Comparison of ENCODE assay signal across 13 cellular contexts in genomic region chr22:38308791-38309498, GRCh38. TPM values are rescaled to one million over a fixed set of nuclear protein-coding genes. Genes with fewer than 3 reads are reported as not detected.
DNase-seq lines count a peak whose midpoint lies in the region; ATAC-seq, FAIRE-seq and TF ChIP-seq lines count a peak whose summit lies in the region.
"Had no signal": no experiment of that assay in that cellular context is flagged by ENCODE, and none has a peak within 500 bp of the region (broad histone marks: within the 10 kb centered on the region; RNA-seq: fewer than 3 reads in every experiment).

No MANE protein-coding gene starts in this region.

- no peak overlapping the region for H3K9ac ChIP-seq in astrocyte (ENCODE audit: low read length)

- peaks cover 100% of the 10 kb centered on the region for H4K20me1 ChIP-seq in astrocyte (ENCODE audit: insufficient read depth, low read length)

- intact Hi-C loops in tibial artery (cut with DNase I; ENCODE audit: low total_unique reads) = loop anchor here (5.0 kb wide), 1 partner anchor 37 kb away; the partner anchor contains the start of gene TMEM184B

- no peak overlapping the region for H3K4me3 ChIP-seq in astrocyte (ENCODE audit: insufficient read depth, low read depth, low read length)
- H3K4me3 ChIP-seq in tibial artery = no peak overlapping the region

- H3K27ac Mint-ChIP-seq in activated naive CD4-positive, alpha-beta T cell treated with anti-CD3 and anti-CD28 coated beads, Interleukin-2, amount 10 ng/mL, durations not matched to agents 7 days and 5 days = peak overlapping the region; percentile 50
- peak overlapping the region; percentile 90 for H3K27ac Mint-ChIP-seq in astrocyte (ENCODE audit: unreplicated experiment)
- H3K27ac Mint-ChIP-seq in memory B cell = peak overlapping the region; percentile 13

- DNase-seq in activated naive CD4-positive, alpha-beta T cell treated with anti-CD3 and anti-CD28 coated beads, Interleukin-2, amount 10 ng/mL, durations not matched to agents 7 days and 5 days = no peak
- no peak for DNase-seq in activated naive CD4-positive, alpha-beta T cell treated with anti-CD3 and anti-CD28 coated beads, Interleukin-2, amount 50 U/mL, for 16 hours
- DNase-seq in astrocyte (ENCODE audit: low read depth) = no peak
- DNase-seq in memory B cell (ENCODE audit: low spot score in 2 of 2) = no peak
- DNase-seq in tibial artery = no peak
- no peak for DNase-seq in NCI-H1694 (lab: John Stamatoyannopoulos, UW)
- DNase-seq in middle frontal gyrus (ENCODE audit: extremely low spot score, low spot score) = no peak
- DNase-seq: central memory CD4-positive, alpha-beta T cell; Kasumi-1; kidney glomerular epithelial cell; occipital lobe; stimulated activated CD4-positive, alpha-beta T cell treated with anti-CD3 and anti-CD28 coated beads, Interleukin-1b, Interleukin-23, amount 100 ng/mL, for 48 hours had no signal

- FAIRE-seq in astrocyte (lab: Jason Lieb, UNC) = no peak

- H3K9me3 Mint-ChIP-seq in activated naive CD4-positive, alpha-beta T cell treated with anti-CD3 and anti-CD28 coated beads, Interleukin-2, amount 10 ng/mL, durations not matched to agents 7 days and 5 days = no peaks in the 10 kb centered on the region
- H3K9me3 Mint-ChIP-seq in astrocyte (ENCODE audit: unreplicated experiment) (no peaks in the 10 kb centered on the region), memory B cell (no peaks in the 10 kb centered on the region)

- H3K36me3 Mint-ChIP-seq in activated naive CD4-positive, alpha-beta T cell treated with anti-CD3 and anti-CD28 coated beads, Interleukin-2, amount 10 ng/mL, durations not matched to agents 7 days and 5 days = peaks cover 24% of the 10 kb centered on the region
- H3K36me3 Mint-ChIP-seq in astrocyte (ENCODE audit: low read depth, unreplicated experiment) (peaks cover 20% of the 10 kb centered on the region), memory B cell (peaks cover 2% of the 10 kb centered on the region)

- ATAC-seq in memory B cell (ENCODE audit: low read depth) = no peak
- ATAC-seq in GM19452 (IDR thresholded peaks at IDR 0.05; ENCODE audit: unreplicated experiment) = no peak

- CTCF ChIA-PET in activated naive CD4-positive, alpha-beta T cell treated with anti-CD3 and anti-CD28 coated beads, Interleukin-2, amount 10 ng/mL, durations not matched to agents 7 days and 5 days (lab: Charles Lee) = no interaction called here

- TF ChIP-seq CTCF in astrocyte (IDR thresholded peaks at IDR 0.05; ENCODE audit: insufficient read depth, low read depth, low read length) = no peak
- TF ChIP-seq CTCF in tibial artery (IDR thresholded peaks at IDR 0.05) = no peak

- peaks cover 55% of the 10 kb centered on the region for H3K4me1 Mint-ChIP-seq in activated naive CD4-positive, alpha-beta T cell treated with anti-CD3 and anti-CD28 coated beads, Interleukin-2, amount 10 ng/mL, durations not matched to agents 7 days and 5 days
- peaks cover 52% of the 10 kb centered on the region for H3K4me1 Mint-ChIP-seq in astrocyte (ENCODE audit: low read depth, unreplicated experiment)
- peaks cover 51% of the 10 kb centered on the region for H3K4me1 Mint-ChIP-seq in memory B cell

- H3K36me3 ChIP-seq in astrocyte (ENCODE audit: insufficient read depth, low read length) (peaks cover 26% of the 10 kb centered on the region), tibial artery (peaks cover 0 to 44% (median 0%) of the 10 kb centered on the region in 3 donors)

- no peak overlapping the region for H2AFZ ChIP-seq in astrocyte (ENCODE audit: low read depth, low read length)

- no peaks in the 10 kb centered on the region for H3K9me3 ChIP-seq in astrocyte (ENCODE audit: insufficient read depth, low read depth, low read length)
- H3K9me3 ChIP-seq in tibial artery = no peaks in the 10 kb centered on the region

- peaks cover 99% of the 10 kb centered on the region for H3K79me2 ChIP-seq in astrocyte (ENCODE audit: insufficient read depth, low read length)

- no peak overlapping the region for H3K4me3 Mint-ChIP-seq in activated naive CD4-positive, alpha-beta T cell treated with anti-CD3 and anti-CD28 coated beads, Interleukin-2, amount 10 ng/mL, durations not matched to agents 7 days and 5 days
- H3K4me3 Mint-ChIP-seq in astrocyte (ENCODE audit: unreplicated experiment) = peak overlapping the region; percentile 45
- no peak overlapping the region for H3K4me3 Mint-ChIP-seq in memory B cell

- no peaks in the 10 kb centered on the region for H3K27me3 Mint-ChIP-seq in activated naive CD4-positive, alpha-beta T cell treated with anti-CD3 and anti-CD28 coated beads, Interleukin-2, amount 10 ng/mL, durations not matched to agents 7 days and 5 days
- H3K27me3 Mint-ChIP-seq in astrocyte (ENCODE audit: low read depth, unreplicated experiment) (no peaks in the 10 kb centered on the region), memory B cell (no peaks in the 10 kb centered on the region)

- no peak overlapping the region for H3K4me2 ChIP-seq in astrocyte (ENCODE audit: low read length)

- H3K27me3 ChIP-seq in astrocyte (ENCODE audit: insufficient read depth, low read length) (no peaks in the 10 kb centered on the region), tibial artery (no peaks in the 10 kb centered on the region)

- H3K4me1 ChIP-seq in astrocyte (ENCODE audit: insufficient read depth, low read length) = peaks cover 60% of the 10 kb centered on the region
- H3K4me1 ChIP-seq in tibial artery = peaks cover 4 to 96% (median 73%) of the 10 kb centered on the region in 4 donors

- H3K27ac ChIP-seq in astrocyte (ENCODE audit: low read depth, low read length) = no peak overlapping the region
- H3K27ac ChIP-seq in tibial artery = peak overlapping the region; percentile 98 to 100

RNA-seq across cellular contexts. Expression of gene CSNK1E, which starts 8.3 kb away (rescaled TPM):
- 157 and 171 TPM in 2 replicates for total RNA-seq in astrocyte

RNA-seq across cellular contexts. Expression of gene TMEM184B, which starts 36.1 kb away (rescaled TPM):
- 109 and 114 TPM in 2 replicates for total RNA-seq in astrocyte

Comparison
In these comparisons a context has a peak if more than half of its experiments do, and no peak if none do; other contexts are left out.
1. H3K27ac Mint-ChIP-seq: peak in every context shown above with its lines; median percentile 90 in astrocyte; 50 in activated naive CD4-positive, alpha-beta T cell treated with anti-CD3 and anti-CD28 coated beads, Interleukin-2, amount 10 ng/mL, durations not matched to agents 7 days and 5 days; 13 in memory B cell.